12 cellular contexts compared by ENCODE assay signal in genomic region chr6:90860822-90861601, GRCh38.
DNase-seq lines count a peak whose midpoint lies in the region; ATAC-seq and TF ChIP-seq lines count a peak whose summit lies in the region.
"Had no signal": no experiment of that assay in that cellular context is flagged by ENCODE, and none has a peak within 500 bp of the region (broad histone marks: within the 10 kb centered on the region; RNA-seq: fewer than 3 reads in every experiment).

No MANE protein-coding gene starts in this region.

- no peak overlapping the region for H3K4me3 ChIP-seq in HAP-1

- DNase-seq in NCI-H2081 (lab: John Stamatoyannopoulos, UW) (peak; percentile 7 to 54), NCI-H2081 treated with DMSO at 0.1 percent for 48 hours (lab: John Stamatoyannopoulos, UW) (no peak), HAP-1 (ENCODE audit: low spot score in 2 of 2) (peak; percentile 12 to 38), nephron progenitor cell (no peak), LoVo (ENCODE audit: low spot score) (no peak), dermis blood vessel endothelial cell (no peak), hepatic stellate cell (ENCODE audit: low spot score) (no peak)
- DNase-seq: activated naive CD4-positive, alpha-beta T cell treated with anti-CD3 and anti-CD28 coated beads for 36 hours; H9 had no signal

- peak; percentile 16 for TF ChIP-seq CTCF in nephron progenitor cell (IDR thresholded peaks at IDR 0.05)

- in situ Hi-C loops in HAP-1 (cut with MboI; ENCODE audit: low sequenced_read_pairs), result no loop called here

- peaks cover 4% of the 10 kb centered on the region for H3K27me3 Mint-ChIP-seq in nephron progenitor cell (ENCODE audit: low read depth, poor library complexity)
- H3K27me3 Mint-ChIP-seq: B cell had no signal

- H3K4me1 Mint-ChIP-seq in nephron progenitor cell, result peaks cover 5% of the 10 kb centered on the region
- H3K4me1 Mint-ChIP-seq: H9 had no signal

- no peaks in the 10 kb centered on the region for H3K9me3 Mint-ChIP-seq in nephron progenitor cell
- H3K9me3 Mint-ChIP-seq: activated naive CD4-positive, alpha-beta T cell treated with anti-CD3 and anti-CD28 coated beads for 36 hours; H9 had no signal

- H3K4me1 ChIP-seq in HAP-1, result no peaks in the 10 kb centered on the region

- no peak overlapping the region for H3K4me3 Mint-ChIP-seq in nephron progenitor cell
- H3K4me3 Mint-ChIP-seq: activated naive CD4-positive, alpha-beta T cell treated with anti-CD3 and anti-CD28 coated beads for 36 hours; B cell; H9 had no signal

- H3K36me3 ChIP-seq in HAP-1 (replicated peaks), result no peaks in the 10 kb centered on the region

- ATAC-seq in SK-N-SH treated with all-trans-retinoic acid at 6 μM for 48 hours, result peak; percentile 69; the same call in 2 of the 3 replicates
- ATAC-seq: activated CD4-positive, CD25-positive, alpha-beta regulatory T cell treated with anti-CD3 and anti-CD28 coated beads, Interleukin-2, amount 50 U/mL, for 24 hours had no signal

- no peaks in the 10 kb centered on the region for H3K9me3 ChIP-seq in HAP-1

- no peak overlapping the region for H3K27ac Mint-ChIP-seq in nephron progenitor cell
- H3K27ac Mint-ChIP-seq: activated naive CD4-positive, alpha-beta T cell treated with anti-CD3 and anti-CD28 coated beads for 36 hours; B cell; H9 had no signal

- no peaks in the 10 kb centered on the region for H3K27me3 ChIP-seq in HAP-1 (ENCODE audit: low read depth)

- H3K36me3 Mint-ChIP-seq in nephron progenitor cell (ENCODE audit: low read depth), result no peaks in the 10 kb centered on the region

TF ChIP-seq in SK-N-SH treated with all-trans-retinoic acid at 6 μM for 48 hours, 23 proteins besides CTCF, POLR2A, EP300 and RAD21:
- TF ChIP-seq OSR1 (CRISPR knock-in tag; IDR thresholded peaks at IDR 0.05) (no peak), TOX (CRISPR knock-in tag; IDR thresholded peaks at IDR 0.05; ENCODE audit: borderline replicate concordance) (no peak), ESRRG (CRISPR knock-in tag; IDR thresholded peaks at IDR 0.05) (no peak), TCF4 (CRISPR knock-in tag; IDR thresholded peaks at IDR 0.05; ENCODE audit: borderline replicate concordance) (no peak), ARNTL (CRISPR knock-in tag; IDR thresholded peaks at IDR 0.05; ENCODE audit: borderline replicate concordance, low read depth) (no peak), GLIS3 (CRISPR knock-in tag; IDR thresholded peaks at IDR 0.05) (no peak)

Comparison
In these comparisons a context has a peak if more than half of its experiments do, and no peak if none do; other contexts are left out.
1. DNase-seq: peak in NCI-H2081 (2 of 2) and HAP-1 (2 of 2); none in NCI-H2081 treated with DMSO at 0.1 percent for 48 hours (single experiment), nephron progenitor cell (single experiment), LoVo (single experiment), dermis blood vessel endothelial cell (single experiment) and hepatic stellate cell (single experiment).